ENCODE assay signal across 9 cellular contexts in genomic region chr15:43249699-43250203, GRCh38. TPM values are rescaled to one million over a fixed set of nuclear protein-coding genes. Genes with fewer than 3 reads are reported as not detected.
DNase-seq lines count a peak whose midpoint lies in the region; ATAC-seq and TF ChIP-seq lines count a peak whose summit lies in the region.
"Had no signal": no experiment of that assay in that cellular context is flagged by ENCODE, and none has a peak within 500 bp of the region (broad histone marks: within the 10 kb centered on the region; RNA-seq: fewer than 3 reads in every experiment).

No MANE protein-coding gene starts in this region.

- no peak overlapping the region for H3K27ac ChIP-seq in caudate nucleus (ENCODE audit: low read depth, low read length)

- DNase-seq in AG09319 (ENCODE audit: extremely low read depth, low read depth) = peak; percentile 24
- DNase-seq in HT1080 (ENCODE audit: low read depth) = peak; percentile 96
- DNase-seq in astrocyte of the hippocampus (ENCODE audit: low read depth, low spot score) = peak; percentile 90
- no peak for DNase-seq in cortex of kidney (lab: John Stamatoyannopoulos, UW)
- DNase-seq in caudate nucleus (lab: John Stamatoyannopoulos, UW) = no peak
- DNase-seq in left lobe of liver (ENCODE audit: low spot score) = no peak
- DNase-seq in stimulated activated CD4-positive, alpha-beta T cell treated with anti-CD3 and anti-CD28 coated beads, Interleukin-2, amount 100 ng/mL, for 24 hours = no peak

- TF ChIP-seq CTCF in AG09319 (IDR thresholded peaks at IDR 0.05; ENCODE audit: low read depth, low read length) = no peak

- ATAC-seq in GM19351 (IDR thresholded peaks at IDR 0.05; ENCODE audit: unreplicated experiment) (peak; percentile 62), left lobe of liver (no peak)

RNA-seq across cellular contexts. Expression of gene TGM5, which starts 17.0 kb away (rescaled TPM):
- 0.20 and 0.98 TPM in 2 replicates for total RNA-seq in HT1080 (2014; rRNA removed; shearing (Covaris generic))
- 0.33 and 0.72 TPM in 2 replicates for polyA plus RNA-seq in HT1080 (2015; cell fraction: cytosol; rRNA removed)
- polyA plus RNA-seq in HT1080 (2015; cell fraction: nucleus; rRNA removed) = 1.8 and 2.2 TPM in 2 replicates
- total RNA-seq in left lobe of liver = not detected
- total RNA-seq: skeletal muscle tissue had no signal

RNA-seq across cellular contexts. Expression of gene EPB42, which starts 28.9 kb away (rescaled TPM):
- total RNA-seq in HT1080 (2014; rRNA removed; shearing (Covaris generic)) = not detected in 2 replicates
- polyA plus RNA-seq in HT1080 (2015; cell fraction: cytosol; rRNA removed) = not detected in 2 replicates
- polyA plus RNA-seq in HT1080 (2015; cell fraction: nucleus; rRNA removed) = not detected in 2 replicates
- 0.13 TPM for total RNA-seq in left lobe of liver

RNA-seq across cellular contexts. Expression of gene TGM7, which starts 52.3 kb away (rescaled TPM):
- not detected in 2 replicates for total RNA-seq in HT1080 (2014; rRNA removed; shearing (Covaris generic))
- polyA plus RNA-seq in HT1080 (2015; cell fraction: cytosol; rRNA removed) = not detected in 2 replicates
- polyA plus RNA-seq in HT1080 (2015; cell fraction: nucleus; rRNA removed) = not detected in 2 replicates
- not detected for total RNA-seq in left lobe of liver
- total RNA-seq: skeletal muscle tissue had no signal

Comparison
In these comparisons a context has a peak if more than half of its experiments do, and no peak if none do; other contexts are left out.
1. DNase-seq: peak in AG09319 (single experiment), HT1080 (single experiment) and astrocyte of the hippocampus (single experiment); none in cortex of kidney (single experiment), caudate nucleus (0 of 61), left lobe of liver (single experiment) and stimulated activated CD4-positive, alpha-beta T cell treated with anti-CD3 and anti-CD28 coated beads, Interleukin-2, amount 100 ng/mL, for 24 hours (0 of 2).